Comparison of ENCODE assay signal across 29 cellular contexts in genomic region chr19:48041877-48042580, GRCh38. TPM values are rescaled to one million over a fixed set of nuclear protein-coding genes. Genes with fewer than 3 reads are reported as not detected.
DNase-seq lines count a peak whose midpoint lies in the region; ATAC-seq, FAIRE-seq and TF ChIP-seq lines count a peak whose summit lies in the region.
"Had no signal": no experiment of that assay in that cellular context is flagged by ENCODE, and none has a peak within 500 bp of the region (broad histone marks: within the 10 kb centered on the region; RNA-seq: fewer than 3 reads in every experiment).

No MANE protein-coding gene starts in this region.

- no peak overlapping the region for H3K4me2 ChIP-seq in HepG2 (ENCODE audit: low read depth, low read length)
- no peak overlapping the region for H3K4me2 ChIP-seq in H1 (ENCODE audit: insufficient read depth in 1 of 2, low read depth in 2 of 2, low read length in 2 of 2)
- H3K4me2 ChIP-seq in trophoblast cell (ENCODE audit: low read length), result no peak overlapping the region
- H3K4me2 ChIP-seq: BLaER1 treated with 17β-estradiol and CSF1 and Interleukin-3, amounts not matched to agents 10 nM and 100 nM had no signal

- CTCF ChIA-PET in HepG2 (lab: Yijun Ruan, JAX; ENCODE audit: low intra/inter-chr PET ratio, low total read pairs) (no interaction called here), H1 (lab: Charles Lee; ENCODE audit: partially characterized antibody) (no interaction called here)

- 19% methylated on average over 2 of the region's 2 CpGs for WGBS in HepG2 (ENCODE audit: low lambda C conversion rate)
- WGBS in right lobe of liver (ENCODE audit: insufficient coverage, low coverage, low lambda C conversion rate, missing lambda C conversion rate), result 38% methylated on average over 2 of the region's 2 CpGs
- 73% methylated on average over 2 of the region's 2 CpGs; no CpG with 5 or more reads in 1 of the 2 experiments for WGBS in H1 (ENCODE audit: extremely low coverage in 1 of 2, insufficient coverage in 1 of 2, insufficient read length in 1 of 2, insufficient replicate concordance in 2 of 2, low coverage in 1 of 2, low lambda C conversion rate in 2 of 2, missing lambda C conversion rate in 1 of 2), 2 experiments
- no CpG with 5 or more reads among the region's 2 CpGs for WGBS in trophoblast cell (ENCODE audit: extremely low coverage, insufficient coverage, insufficient read length)

- in situ Hi-C loops in HepG2 (cut with HindIII; ENCODE audit: extremely low pct_ligation_motif_present, low pct_unique_long_range_greater_than_20kb), result no loop called here

- H4K91ac ChIP-seq in H1 (replicated peaks; ENCODE audit: insufficient read length, low read length) (no peak overlapping the region), trophoblast cell (ENCODE audit: low read depth, low read length) (no peak overlapping the region)

- H3K27me3 ChIP-seq in HepG2 (ENCODE audit: control insufficient read depth in 1 of 2, insufficient read depth in 2 of 2, low read length in 2 of 2), result peaks cover 0 to 10% of the 10 kb centered on the region in 2 experiments; a peak in 3 of 5 replicates
- H3K27me3 ChIP-seq in right lobe of liver, result no peaks in the 10 kb centered on the region
- no peaks in the 10 kb centered on the region for H3K27me3 ChIP-seq in H1 (replicated peaks in 1 of 4; ENCODE audit: control insufficient read depth in 3 of 4, extremely low read depth in 1 of 4, insufficient read depth in 3 of 4, low read length in 3 of 4)
- no peaks in the 10 kb centered on the region for H3K27me3 ChIP-seq in trophoblast cell (ENCODE audit: insufficient read depth, low read length)
- H3K27me3 ChIP-seq: BLaER1 treated with 17β-estradiol and CSF1 and Interleukin-3, amounts not matched to agents 10 nM and 100 nM had no signal

- H2BK5ac ChIP-seq in H1 (ENCODE audit: low read depth, low read length) (no peak overlapping the region), trophoblast cell (ENCODE audit: low read depth, low read length, poor library complexity) (no peak overlapping the region)

- H3K79me1 ChIP-seq in H1 (ENCODE audit: low read depth, low read length), result no peaks in the 10 kb centered on the region
- no peaks in the 10 kb centered on the region for H3K79me1 ChIP-seq in trophoblast cell (ENCODE audit: low read length)

- H3K9me3 ChIP-seq in HepG2 (ENCODE audit: low read length) (peaks cover under 1% of the 10 kb centered on the region), right lobe of liver (no peaks in the 10 kb centered on the region), H1 (ENCODE audit: insufficient read depth in 2 of 2, low read depth in 1 of 2, low read length in 1 of 2) (peaks cover under 1 to 2% of the 10 kb centered on the region in 2 experiments; a peak in 2 of 4 replicates), trophoblast cell (ENCODE audit: insufficient read depth, low read depth, low read length) (peaks cover 5% of the 10 kb centered on the region)
- H3K9me3 ChIP-seq: BE2C had no signal

- H3K4me1 ChIP-seq in HepG2 (ENCODE audit: insufficient read depth, low read length) (no peaks in the 10 kb centered on the region), right lobe of liver (no peaks in the 10 kb centered on the region), H1 (replicated peaks in 1 of 4; ENCODE audit: control insufficient read depth in 3 of 4, insufficient read depth in 4 of 4, low read length in 3 of 4) (no peaks in the 10 kb centered on the region), trophoblast cell (ENCODE audit: control insufficient read depth in 1 of 2, insufficient read depth in 2 of 2, low read length in 2 of 2) (peaks cover 0 to 2% of the 10 kb centered on the region in 2 experiments)
- H3K4me1 ChIP-seq: BE2C; BLaER1 treated with 17β-estradiol and CSF1 and Interleukin-3, amounts not matched to agents 10 nM and 100 nM had no signal

- H3K4me3 ChIP-seq in HepG2 (replicated peaks in 1 of 3; ENCODE audit: insufficient read depth in 1 of 3, low read depth in 2 of 3, low read length in 3 of 3), result no peak overlapping the region
- H3K4me3 ChIP-seq in right lobe of liver, result no peak overlapping the region
- H3K4me3 ChIP-seq in H1 (ENCODE audit: extremely low read depth in 1 of 4, insufficient read depth in 2 of 4, low read depth in 3 of 4, low read length in 4 of 4), result no peak overlapping the region
- no peak overlapping the region for H3K4me3 ChIP-seq in trophoblast cell (ENCODE audit: low read depth, low read length)
- H3K4me3 ChIP-seq: BLaER1 treated with 17β-estradiol and CSF1 and Interleukin-3, amounts not matched to agents 10 nM and 100 nM; GM23248 had no signal

- no peak overlapping the region for H3K14ac ChIP-seq in H1 (ENCODE audit: insufficient read length)
- H3K14ac ChIP-seq in trophoblast cell (ENCODE audit: low read length), result no peak overlapping the region

- H4K8ac ChIP-seq in H1 (ENCODE audit: extremely low read depth, insufficient read depth, low read length), result no peak overlapping the region
- H4K8ac ChIP-seq in trophoblast cell (ENCODE audit: low read depth, low read length), result no peak overlapping the region

- FAIRE-seq in HepG2 (lab: Jason Lieb, UNC) (no peak), H1 (lab: Jason Lieb, UNC) (no peak)
- FAIRE-seq: A204.1, GM12891, GM18507, GM19239 had no signal

- DNase-seq in HepG2 (ENCODE audit: low spot score), result no peak
- DNase-seq in right lobe of liver, result no peak
- no peak for DNase-seq in H1 (ENCODE audit: low read depth in 1 of 2, low spot score in 2 of 2)
- peak; percentile 53 to 67 for DNase-seq in trophoblast cell
- DNase-seq in activated CD4-positive, alpha-beta T cell treated with anti-CD3 and anti-CD28 coated beads, Interleukin-2, amount 50 U/mL, for 4 hours, result no peak
- DNase-seq: ACHN; AML-193; BE2C; Calu3; CD4-positive, alpha-beta T cell; CD8-positive, alpha-beta memory T cell; DMS53; DMS79 treated with DMSO at 0.1 percent for 48 hours; GF-D8; GM23248; H9; HFFc6 had no signal

- TF ChIP-seq RAD21 in HepG2 (CRISPR knock-in tag; IDR thresholded peaks at IDR 0.05) (no peak), H1 (IDR thresholded peaks at IDR 0.05 in 1 of 2, conservative IDR thresholded peaks at IDR 0.05 in 1 of 2; ENCODE audit: low read depth in 2 of 2, low read length in 2 of 2) (no peak)

- no peak overlapping the region for H4K5ac ChIP-seq in H1 (ENCODE audit: insufficient read length, low read depth, low read length)

- no peak for ATAC-seq in HepG2
- no peak for ATAC-seq in right lobe of liver
- ATAC-seq in GM18870 (IDR thresholded peaks at IDR 0.05; ENCODE audit: unreplicated experiment), result no peak
- ATAC-seq: HCT116 had no signal

- H2BK15ac ChIP-seq in H1 (ENCODE audit: low read length), result no peak overlapping the region

- H4K12ac ChIP-seq in trophoblast cell (ENCODE audit: low read depth, low read length), result no peak overlapping the region

- H2BK20ac ChIP-seq in H1 (ENCODE audit: low read length), result no peak overlapping the region

- H4K20me1 ChIP-seq in HepG2 (ENCODE audit: insufficient read depth, low read length) (no peaks in the 10 kb centered on the region), H1 (replicated peaks in 1 of 2; ENCODE audit: control insufficient read depth in 1 of 2, insufficient read depth in 2 of 2, low read length in 2 of 2) (no peaks in the 10 kb centered on the region)
- H4K20me1 ChIP-seq: BLaER1 treated with 17β-estradiol and CSF1 and Interleukin-3, amounts not matched to agents 10 nM and 100 nM had no signal

- H2BK120ac ChIP-seq in H1 (replicated peaks; ENCODE audit: low read depth, low read length), result no peak overlapping the region
- no peak overlapping the region for H2BK120ac ChIP-seq in trophoblast cell (ENCODE audit: insufficient read depth, low read length, poor library complexity)

- intact Hi-C loops in HepG2 (cut with micrococcal nuclease; ENCODE audit: unreplicated experiment), result no loop called here
- intact Hi-C loops in right lobe of liver (cut with DNase I), result no loop called here

- no peak overlapping the region for H3K9ac ChIP-seq in HepG2 (ENCODE audit: insufficient read depth, low read depth, low read length)
- H3K9ac ChIP-seq in H1 (replicated peaks in 1 of 4; ENCODE audit: extremely low read depth in 1 of 4, low read depth in 3 of 4, low read length in 3 of 4), result no peak overlapping the region
- H3K9ac ChIP-seq in trophoblast cell (ENCODE audit: low read length), result no peak overlapping the region
- H3K9ac ChIP-seq: BLaER1 treated with 17β-estradiol and CSF1 and Interleukin-3, amounts not matched to agents 10 nM and 100 nM; GM23248 had no signal

- H2AFZ ChIP-seq in HepG2 (ENCODE audit: low read length) (no peak overlapping the region), H1 (ENCODE audit: low read length) (no peak overlapping the region), trophoblast cell (ENCODE audit: insufficient read depth, low read length, poor library complexity) (no peak overlapping the region)
- H2AFZ ChIP-seq: GM23248 had no signal

- H3K36me3 ChIP-seq in HepG2 (replicated peaks in 1 of 2; ENCODE audit: control insufficient read depth in 1 of 2, insufficient read depth in 2 of 2, low read length in 2 of 2) (no peaks in the 10 kb centered on the region), right lobe of liver (no peaks in the 10 kb centered on the region), H1 (ENCODE audit: control insufficient read depth in 2 of 4, insufficient read depth in 4 of 4, low read length in 3 of 4) (no peaks in the 10 kb centered on the region), trophoblast cell (ENCODE audit: control insufficient read depth in 1 of 2, insufficient read depth in 2 of 2, low read length in 2 of 2) (no peaks in the 10 kb centered on the region)
- H3K36me3 ChIP-seq: BE2C; BLaER1 treated with 17β-estradiol and CSF1 and Interleukin-3, amounts not matched to agents 10 nM and 100 nM had no signal

- no peak overlapping the region for H3K4ac ChIP-seq in H1 (replicated peaks; ENCODE audit: insufficient read length, low read depth, low read length)
- no peak overlapping the region for H3K4ac ChIP-seq in trophoblast cell (ENCODE audit: low read depth, low read length)

- H3K18ac ChIP-seq in H1 (ENCODE audit: extremely low read depth, low read length) (no peak overlapping the region), trophoblast cell (ENCODE audit: low read length) (no peak overlapping the region)

- no peak overlapping the region for H3K23ac ChIP-seq in H1 (ENCODE audit: insufficient read length)
- no peak overlapping the region for H3K23ac ChIP-seq in trophoblast cell (ENCODE audit: low read length)

- no peak overlapping the region for H3K56ac ChIP-seq in H1 (replicated peaks; ENCODE audit: insufficient read length, low read depth, low read length)

- TF ChIP-seq EP300 in HepG2 (IDR thresholded peaks at IDR 0.05; ENCODE audit: low read depth in 2 of 2, low read length in 2 of 2) (no peak), HepG2 (CRISPR knock-in tag; IDR thresholded peaks at IDR 0.05; ENCODE audit: borderline replicate concordance) (no peak), H1 (IDR thresholded peaks at IDR 0.05; ENCODE audit: borderline replicate concordance in 1 of 2, low read depth in 2 of 2, low read length in 2 of 2) (no peak)

- H2BK12ac ChIP-seq in H1 (ENCODE audit: low read depth, low read length) (no peak overlapping the region), trophoblast cell (ENCODE audit: low read length) (no peak overlapping the region)

- no TSS peak for BruUV-seq in HepG2 (replicated peaks; lab: Mats Ljungman, UMichigan)

- H3K27ac ChIP-seq in HepG2 (ENCODE audit: extremely low read length, insufficient read depth, low read length) (no peak overlapping the region), right lobe of liver (no peak overlapping the region), H1 (ENCODE audit: low read depth, low read length) (no peak overlapping the region), trophoblast cell (ENCODE audit: low read depth, low read length) (no peak overlapping the region)
- H3K27ac ChIP-seq: 22Rv1; BLaER1 treated with 17β-estradiol and CSF1 and Interleukin-3, amounts not matched to agents 10 nM and 100 nM; GM23248 had no signal

- H3K23me2 ChIP-seq in H1 (ENCODE audit: low read depth, low read length), result peaks cover 2% of the 10 kb centered on the region; the same call in 1 of the 2 replicates

- no peak for TF ChIP-seq POLR2A in HepG2 (IDR thresholded peaks at IDR 0.05; ENCODE audit: insufficient read depth in 1 of 2, low read depth in 2 of 2, low read length in 2 of 2)
- TF ChIP-seq POLR2A in right lobe of liver (IDR thresholded peaks at IDR 0.05), result no peak
- no peak for TF ChIP-seq POLR2A in H1 (IDR thresholded peaks at IDR 0.05; ENCODE audit: control extremely low read depth in 1 of 2, low read depth in 2 of 2, low read length in 2 of 2)

- H2AK5ac ChIP-seq in H1 (ENCODE audit: low read depth, low read length), result no peak overlapping the region
- no peak overlapping the region for H2AK5ac ChIP-seq in trophoblast cell (ENCODE audit: low read length)

- POLR2A ChIA-PET in HepG2 (lab: Yijun Ruan, JAX) (no interaction called here), H1 (lab: Charles Lee; ENCODE audit: partially characterized antibody) (no interaction called here)

- H3K79me2 ChIP-seq in HepG2 (ENCODE audit: insufficient read depth, low read length), result no peaks in the 10 kb centered on the region
- H3K79me2 ChIP-seq in H1 (ENCODE audit: control insufficient read depth in 1 of 2, insufficient read depth in 2 of 2, low read length in 2 of 2), result no peaks in the 10 kb centered on the region
- H3K79me2 ChIP-seq in trophoblast cell (ENCODE audit: control insufficient read depth, insufficient read depth, low read length, poor library complexity), result no peaks in the 10 kb centered on the region

- no peak for TF ChIP-seq CTCF in HepG2 (CRISPR knock-in tag; IDR thresholded peaks at IDR 0.05)
- TF ChIP-seq CTCF in right lobe of liver (IDR thresholded peaks at IDR 0.05), result no peak
- TF ChIP-seq CTCF in H1 (IDR thresholded peaks at IDR 0.05; ENCODE audit: control extremely low read depth in 1 of 3, insufficient read depth in 1 of 3, low read depth in 1 of 3, low read length in 3 of 3), result no peak

RNA-seq across cellular contexts. Expression of gene CABP5, which starts 1.9 kb away (rescaled TPM):
- total RNA-seq in HepG2 (2016; rRNA removed; fragmentation: Illumina TruSeq; extraction: Trizol) (not detected in 2 replicates), right lobe of liver (not detected)
- total RNA-seq in HepG2 (2016; cell fraction: cytosol; rRNA removed; fragmentation: Illumina TruSeq; extraction: Trizol; ENCODE audit: low read depth), result not detected in 2 replicates
- total RNA-seq in HepG2 (2016; cell fraction: insoluble cytoplasmic fraction; rRNA removed; fragmentation: Illumina TruSeq; extraction: Trizol), result not detected in 2 replicates
- total RNA-seq in HepG2 (2016; cell fraction: membrane; rRNA removed; fragmentation: Illumina TruSeq; extraction: Trizol), result not detected in 2 replicates
- not detected in 2 replicates for total RNA-seq in HepG2 (2016; cell fraction: nucleus; rRNA removed; fragmentation: Illumina TruSeq; extraction: Trizol)
- polyA plus RNA-seq in HepG2 (2011; rRNA removed) (not detected in 2 replicates), H1 (2011; rRNA removed) (not detected in 2 replicates)
- not detected in 2 replicates for polyA plus RNA-seq in HepG2 (2011; cell fraction: cytosol; rRNA removed)
- polyA plus RNA-seq in HepG2 (2011; cell fraction: nucleus; rRNA removed), result not detected in 2 replicates
- not detected in 2 replicates for polyA plus RNA-seq in HepG2 (2012)
- not detected in 2 replicates for polyA plus RNA-seq in HepG2 (2016; cell fraction: cytosol; fragmentation: Illumina TruSeq; extraction: Trizol; ENCODE audit: low read depth)
- polyA plus RNA-seq in HepG2 (2016; cell fraction: insoluble cytoplasmic fraction; fragmentation: Illumina TruSeq; extraction: Trizol; ENCODE audit: low read depth), result not detected in 2 replicates
- polyA plus RNA-seq in HepG2 (2016; cell fraction: membrane; fragmentation: Illumina TruSeq; extraction: Trizol; ENCODE audit: low read depth), result not detected in 2 replicates
- not detected in 2 replicates for polyA plus RNA-seq in HepG2 (2016; cell fraction: nucleus; fragmentation: Illumina TruSeq; extraction: Trizol; ENCODE audit: insufficient read depth, low read depth)
- polyA minus RNA-seq in HepG2 (2011; rRNA and poly(A)+ RNA removed; ENCODE audit: low replicate concordance), result not detected in 2 replicates
- not detected in 2 replicates for polyA minus RNA-seq in HepG2 (2011; cell fraction: cytosol; rRNA and poly(A)+ RNA removed)
- polyA minus RNA-seq in HepG2 (2011; cell fraction: nucleus; rRNA and poly(A)+ RNA removed), result not detected in 2 replicates
- total RNA-seq in H1 (2021; fragmentation: NEBNext Ultra II Directional; extraction: Animal tissue kit (Norgen Biotek cat#: 25700)), result not detected in 2 replicates
- not detected for polyA plus RNA-seq in H1 (2011; cell fraction: cytosol; rRNA removed)
- not detected for polyA plus RNA-seq in H1 (2011; cell fraction: nucleus; rRNA removed)
- not detected in 4 replicates for polyA plus RNA-seq in H1 (2012, experiment 1 of 2)
- not detected for polyA plus RNA-seq in H1 (2012, experiment 2 of 2)
- polyA plus RNA-seq in H1 (2013, experiment 1 of 2), result not detected
- polyA plus RNA-seq in H1 (2013, experiment 2 of 2), result 0.04 TPM
- not detected in 2 replicates for polyA minus RNA-seq in H1 (2011; rRNA and poly(A)+ RNA removed)
- not detected for polyA minus RNA-seq in H1 (2011; cell fraction: cytosol; rRNA and poly(A)+ RNA removed)
- polyA minus RNA-seq in H1 (2011; cell fraction: nucleus; rRNA and poly(A)+ RNA removed), result not detected
- not detected in 2 replicates for polyA plus RNA-seq in trophoblast cell (2013)
- total RNA-seq: Calu3; CD4-positive, alpha-beta T cell; CD8-positive, alpha-beta memory T cell; Daoy; G401; GM23248; H4; H9; HFFc6 had no signal
- polyA plus RNA-seq: CD8-positive, alpha-beta memory T cell; GM23248 had no signal

RNA-seq across cellular contexts. Expression of gene ELSPBP1, which starts 47.6 kb away (rescaled TPM):
- total RNA-seq in HepG2 (2016; rRNA removed; fragmentation: Illumina TruSeq; extraction: Trizol), result not detected in 2 replicates
- total RNA-seq in HepG2 (2016; cell fraction: cytosol; rRNA removed; fragmentation: Illumina TruSeq; extraction: Trizol; ENCODE audit: low read depth), result not detected in 2 replicates
- total RNA-seq in HepG2 (2016; cell fraction: insoluble cytoplasmic fraction; rRNA removed; fragmentation: Illumina TruSeq; extraction: Trizol), result not detected in 2 replicates
- not detected in 2 replicates for total RNA-seq in HepG2 (2016; cell fraction: membrane; rRNA removed; fragmentation: Illumina TruSeq; extraction: Trizol)
- total RNA-seq in HepG2 (2016; cell fraction: nucleus; rRNA removed; fragmentation: Illumina TruSeq; extraction: Trizol), result not detected in 2 replicates
- not detected in 2 replicates for polyA plus RNA-seq in HepG2 (2011; rRNA removed)
- polyA plus RNA-seq in HepG2 (2011; cell fraction: cytosol; rRNA removed), result not detected in 2 replicates
- not detected in 2 replicates for polyA plus RNA-seq in HepG2 (2011; cell fraction: nucleus; rRNA removed)
- polyA plus RNA-seq in HepG2 (2012), result not detected in 2 replicates
- polyA plus RNA-seq in HepG2 (2016; cell fraction: cytosol; fragmentation: Illumina TruSeq; extraction: Trizol; ENCODE audit: low read depth), result not detected in 2 replicates
- not detected in 2 replicates for polyA plus RNA-seq in HepG2 (2016; cell fraction: insoluble cytoplasmic fraction; fragmentation: Illumina TruSeq; extraction: Trizol; ENCODE audit: low read depth)
- not detected in 2 replicates for polyA plus RNA-seq in HepG2 (2016; cell fraction: membrane; fragmentation: Illumina TruSeq; extraction: Trizol; ENCODE audit: low read depth)
- not detected in 2 replicates for polyA plus RNA-seq in HepG2 (2016; cell fraction: nucleus; fragmentation: Illumina TruSeq; extraction: Trizol; ENCODE audit: insufficient read depth, low read depth)
- polyA minus RNA-seq in HepG2 (2011; rRNA and poly(A)+ RNA removed; ENCODE audit: low replicate concordance), result not detected in 2 replicates
- polyA minus RNA-seq in HepG2 (2011; cell fraction: cytosol; rRNA and poly(A)+ RNA removed), result not detected in 2 replicates
- not detected in 2 replicates for polyA minus RNA-seq in HepG2 (2011; cell fraction: nucleus; rRNA and poly(A)+ RNA removed)
- total RNA-seq in right lobe of liver, result not detected
- total RNA-seq in H1 (2021; fragmentation: NEBNext Ultra II Directional; extraction: Animal tissue kit (Norgen Biotek cat#: 25700)), result not detected in 2 replicates
- polyA plus RNA-seq in H1 (2011; rRNA removed), result not detected in 2 replicates
- polyA plus RNA-seq in H1 (2011; cell fraction: cytosol; rRNA removed), result not detected
- not detected for polyA plus RNA-seq in H1 (2011; cell fraction: nucleus; rRNA removed)
- not detected in 4 replicates for polyA plus RNA-seq in H1 (2012, experiment 1 of 2)
- not detected for polyA plus RNA-seq in H1 (2012, experiment 2 of 2)
- polyA plus RNA-seq in H1 (2013, experiment 1 of 2), result not detected
- not detected for polyA plus RNA-seq in H1 (2013, experiment 2 of 2)
- not detected in 2 replicates for polyA minus RNA-seq in H1 (2011; rRNA and poly(A)+ RNA removed)
- not detected for polyA minus RNA-seq in H1 (2011; cell fraction: cytosol; rRNA and poly(A)+ RNA removed)
- polyA minus RNA-seq in H1 (2011; cell fraction: nucleus; rRNA and poly(A)+ RNA removed), result not detected
- polyA plus RNA-seq in trophoblast cell (2013), result not detected in 2 replicates
- total RNA-seq: Calu3; CD4-positive, alpha-beta T cell; CD8-positive, alpha-beta memory T cell; Daoy; G401; GM23248; H9; HFFc6 had no signal
- polyA plus RNA-seq: CD14-positive monocyte; CD8-positive, alpha-beta memory T cell; GM23248 had no signal

RNA-seq across cellular contexts. Expression of gene BSPH1, which starts 50.1 kb away (rescaled TPM):
- total RNA-seq in HepG2 (2016; rRNA removed; fragmentation: Illumina TruSeq; extraction: Trizol) (not detected in 2 replicates), right lobe of liver (not detected)
- total RNA-seq in HepG2 (2016; cell fraction: cytosol; rRNA removed; fragmentation: Illumina TruSeq; extraction: Trizol; ENCODE audit: low read depth), result not detected in 2 replicates
- not detected in 2 replicates for total RNA-seq in HepG2 (2016; cell fraction: insoluble cytoplasmic fraction; rRNA removed; fragmentation: Illumina TruSeq; extraction: Trizol)
- total RNA-seq in HepG2 (2016; cell fraction: membrane; rRNA removed; fragmentation: Illumina TruSeq; extraction: Trizol), result not detected in 2 replicates
- total RNA-seq in HepG2 (2016; cell fraction: nucleus; rRNA removed; fragmentation: Illumina TruSeq; extraction: Trizol), result not detected in 2 replicates
- polyA plus RNA-seq in HepG2 (2011; rRNA removed) (not detected in 2 replicates), H1 (2011; rRNA removed) (not detected in 2 replicates)
- not detected in 2 replicates for polyA plus RNA-seq in HepG2 (2011; cell fraction: cytosol; rRNA removed)
- not detected in 2 replicates for polyA plus RNA-seq in HepG2 (2011; cell fraction: nucleus; rRNA removed)
- polyA plus RNA-seq in HepG2 (2012), result not detected in 2 replicates
- not detected in 2 replicates for polyA plus RNA-seq in HepG2 (2016; cell fraction: cytosol; fragmentation: Illumina TruSeq; extraction: Trizol; ENCODE audit: low read depth)
- not detected in 2 replicates for polyA plus RNA-seq in HepG2 (2016; cell fraction: insoluble cytoplasmic fraction; fragmentation: Illumina TruSeq; extraction: Trizol; ENCODE audit: low read depth)
- polyA plus RNA-seq in HepG2 (2016; cell fraction: membrane; fragmentation: Illumina TruSeq; extraction: Trizol; ENCODE audit: low read depth), result not detected in 2 replicates
- not detected in 2 replicates for polyA plus RNA-seq in HepG2 (2016; cell fraction: nucleus; fragmentation: Illumina TruSeq; extraction: Trizol; ENCODE audit: insufficient read depth, low read depth)
- not detected in 2 replicates for polyA minus RNA-seq in HepG2 (2011; rRNA and poly(A)+ RNA removed; ENCODE audit: low replicate concordance)
- not detected in 2 replicates for polyA minus RNA-seq in HepG2 (2011; cell fraction: cytosol; rRNA and poly(A)+ RNA removed)
- polyA minus RNA-seq in HepG2 (2011; cell fraction: nucleus; rRNA and poly(A)+ RNA removed), result not detected in 2 replicates
- total RNA-seq in H1 (2021; fragmentation: NEBNext Ultra II Directional; extraction: Animal tissue kit (Norgen Biotek cat#: 25700)), result not detected in 2 replicates
- not detected for polyA plus RNA-seq in H1 (2011; cell fraction: cytosol; rRNA removed)
- polyA plus RNA-seq in H1 (2011; cell fraction: nucleus; rRNA removed), result not detected
- not detected in 4 replicates for polyA plus RNA-seq in H1 (2012, experiment 1 of 2)
- not detected for polyA plus RNA-seq in H1 (2012, experiment 2 of 2)
- polyA plus RNA-seq in H1 (2013, experiment 1 of 2), result not detected
- polyA plus RNA-seq in H1 (2013, experiment 2 of 2), result not detected
- not detected in 2 replicates for polyA minus RNA-seq in H1 (2011; rRNA and poly(A)+ RNA removed)
- not detected for polyA minus RNA-seq in H1 (2011; cell fraction: cytosol; rRNA and poly(A)+ RNA removed)
- polyA minus RNA-seq in H1 (2011; cell fraction: nucleus; rRNA and poly(A)+ RNA removed), result not detected
- not detected in 2 replicates for polyA plus RNA-seq in trophoblast cell (2013)
- total RNA-seq: Calu3; CD4-positive, alpha-beta T cell; CD8-positive, alpha-beta memory T cell; Daoy; G401; GM23248; H4; H9; HFFc6 had no signal
- polyA plus RNA-seq: CD14-positive monocyte; CD8-positive, alpha-beta memory T cell; GM23248 had no signal

Comparison
In these comparisons a context has a peak if more than half of its experiments do, and no peak if none do; other contexts are left out.
1. DNase-seq: peak in trophoblast cell (2 of 2); none in HepG2 (single experiment), right lobe of liver (0 of 3), H1 (0 of 2) and activated CD4-positive, alpha-beta T cell treated with anti-CD3 and anti-CD28 coated beads, Interleukin-2, amount 50 U/mL, for 4 hours (0 of 2).
2. Of the 41 proteins assayed by ChIP-seq in both HepG2 and H1: peak only in HepG2: none; only in H1: KDM1A; in both: none; in neither: 40.